31 cellular contexts compared by ENCODE assay signal in genomic region chr3:48647714-48648113, GRCh38. TPM values are rescaled to one million over a fixed set of nuclear protein-coding genes. Genes with fewer than 3 reads are reported as not detected.
"Had no signal": no experiment of that assay in that cellular context is flagged by ENCODE, and none has a peak within 500 bp of the region (broad histone marks: within the 10 kb centered on the region; RNA-seq: fewer than 3 reads in every experiment).

No MANE protein-coding gene starts in this region.

- H3K4me1 ChIP-seq: adrenal gland, ascending aorta, body of pancreas, breast epithelium had no signal

- H3K27me3 ChIP-seq: adrenal gland, ascending aorta, body of pancreas, brain microvascular endothelial cell, breast epithelium, cardiac muscle cell had no signal

- H3K9me3 ChIP-seq: adrenal gland, ascending aorta, body of pancreas, breast epithelium had no signal

- H3K27ac ChIP-seq: adrenal gland, ascending aorta, body of pancreas, brain microvascular endothelial cell, breast epithelium, cardiac muscle cell had no signal

- H3K4me3 ChIP-seq: adrenal gland, ascending aorta, body of pancreas, breast epithelium, cardiac muscle cell had no signal

- H3K36me3 ChIP-seq: adrenal gland, ascending aorta, brain microvascular endothelial cell, breast epithelium, cardiac muscle cell had no signal

- DNase-seq: activated effector memory CD4-positive, alpha-beta T cell treated with anti-CD3 and anti-CD28 coated beads, Interleukin-2, amount 50 U/mL, for 16 hours; activated effector memory CD4-positive, alpha-beta T cell treated with Interleukin-2 at 50 U/mL for 16 hours; activated gamma-delta T cell; activated gamma-delta T cell treated with Interleukin-2 at 50 U/mL for 16 hours; activated naive CD4-positive, alpha-beta T cell; activated naive CD4-positive, alpha-beta T cell treated with anti-CD3 and anti-CD28 coated beads for 36 hours; activated naive CD4-positive, alpha-beta T cell treated with anti-CD3 and anti-CD28 coated beads, Interleukin-2, amount 10 ng/mL, durations not matched to agents 7 days and 5 days; activated naive CD4-positive, alpha-beta T cell treated with anti-CD3 and anti-CD28 coated beads, Interleukin-2, amount 50 U/mL, for 16 hours; activated naive CD4-positive, alpha-beta T cell treated with Interleukin-2 at 50 U/mL for 16 hours; activated naive CD8-positive, alpha-beta T cell treated with anti-CD3 and anti-CD28 coated beads for 36 hours; activated naive CD8-positive, alpha-beta T cell treated with anti-CD3 and anti-CD28 coated beads, Interleukin-2, amount 10 ng/mL, durations not matched to agents 7 days and 5 days; activated naive CD8-positive, alpha-beta T cell treated with anti-CD3 and anti-CD28 coated beads, Interleukin-2, amount 50 U/mL, for 24 hours; activated T-cell treated with anti-CD3 and anti-CD28 coated beads, Interleukin-2, amount 50 U/mL, for 1 hour; activated T-cell treated with anti-CD3 and anti-CD28 coated beads, Interleukin-2, amount 50 U/mL, for 24 hours; activated T-cell treated with anti-CD3 and anti-CD28 coated beads, Interleukin-2, amount 50 U/mL, for 4 hours; activated T-cell treated with anti-CD3 and anti-CD28 coated beads, Interleukin-2, amount 50 U/mL, for 48 hours; activated T-cell treated with anti-CD3 and anti-CD28 coated beads, Interleukin-2, amount 50 U/mL, for 72 hours; adrenal gland; amniotic stem cell; amygdala; anterior cingulate cortex; aorta; body of pancreas; brain microvascular endothelial cell; caudate nucleus; central memory CD4-positive, alpha-beta T cell; cerebellar nuclear complex had no signal

RNA-seq across cellular contexts. Expression of gene TMEM89, which starts 26.1 kb away (rescaled TPM):
- polyA plus RNA-seq: adipose tissue, adrenal gland had no signal
